In genomic region chr6:168713013-168713412, GRCh38 we compare ENCODE assay signal across 33 cellular contexts.
"Had no signal": no experiment of that assay in that cellular context is flagged by ENCODE, and none has a peak within 500 bp of the region (broad histone marks: within the 10 kb centered on the region; RNA-seq: fewer than 3 reads in every experiment).

No MANE protein-coding gene starts in this region.

- H3K4me2 ChIP-seq: SK-N-SH had no signal

- H3K4me3 ChIP-seq: MG63, Peyer's patch, SJSA1 had no signal

- H3K27ac ChIP-seq: brain microvascular endothelial cell, Peyer's patch, SJSA1 had no signal

- FAIRE-seq: TTC549 had no signal

- H3K4me1 ChIP-seq: Peyer's patch, SJSA1 had no signal

- H3K9me3 ChIP-seq: MG63, Peyer's patch, SK-N-SH had no signal

- H3K9ac ChIP-seq: SK-N-SH had no signal

- DNase-seq: activated CD4-positive, alpha-beta T cell treated with anti-CD3 and anti-CD28 coated beads, Interleukin-2, amount 10 ng/mL, durations not matched to agents 24 days and 14 days; activated CD4-positive, alpha-beta T cell treated with anti-CD3 and anti-CD28 coated beads, Interleukin-2, amount 50 U/mL, for 4 hours; activated CD8-positive, alpha-beta T cell treated with anti-CD3 and anti-CD28 coated beads for 36 hours; activated effector memory CD4-positive, alpha-beta T cell treated with anti-CD3 and anti-CD28 coated beads, Interleukin-2, amount 50 U/mL, for 16 hours; activated naive CD4-positive, alpha-beta T cell; activated naive CD4-positive, alpha-beta T cell treated with anti-CD3 and anti-CD28 coated beads, Interleukin-2, amount 50 U/mL, for 16 hours; activated naive CD8-positive, alpha-beta T cell treated with anti-CD3 and anti-CD28 coated beads for 36 hours; activated T-cell treated with anti-CD3 and anti-CD28 coated beads, Interleukin-2, amount 50 U/mL, for 1 hour; activated T-cell treated with anti-CD3 and anti-CD28 coated beads, Interleukin-2, amount 50 U/mL, for 72 hours; amniotic stem cell; aorta; brain microvascular endothelial cell; Kasumi-1; KG1; MG63; NCI-H1048; NCI-H1105 treated with DMSO at 0.1 percent for 48 hours; NCI-H1436; NCI-H1694; NCI-H1930; NCI-H2081 treated with DMSO at 0.1 percent for 48 hours; NCI-H226; NCI-H524 treated with DMSO at 0.1 percent for 48 hours; NCI-H748 treated with DMSO at 0.1 percent for 48 hours; NK-92 treated with Interleukin-12 subunit alpha and Interleukin-12 subunit beta, amount 100 ng/mL, for 24 hours; PC-3; RPMI8226; SHP77 treated with DMSO at 0.1 percent for 48 hours; SK-N-SH had no signal

- H3K36me3 ChIP-seq: brain microvascular endothelial cell, MG63, Peyer's patch, SJSA1 had no signal

- ATAC-seq: activated CD8-positive, alpha-beta T cell treated with anti-CD3 and anti-CD28 coated beads for 36 hours; activated T-cell treated with anti-CD3 and anti-CD28 coated beads, Interleukin-2, amount 50 U/mL, for 72 hours; activated T-helper 17 cell treated with anti-CD3 and anti-CD28 coated beads, Interleukin-2, amount 50 U/mL, for 72 hours; PC-3 had no signal

- H3K27me3 ChIP-seq: brain microvascular endothelial cell, MG63, Peyer's patch, SJSA1 had no signal
